ENCODE assay signal across 1 cellular context in genomic region chr16:15635926-15636325, GRCh38.
TF ChIP-seq lines count a peak whose summit lies in the region.

No MANE protein-coding gene starts in this region.

TF ChIP-seq in HepG2, 621 proteins besides CTCF, POLR2A, EP300 and RAD21:
- peak; percentile 81 for TF ChIP-seq ZBTB33 (CRISPR knock-in tag; IDR thresholded peaks at IDR 0.05)
- no peak for TF ChIP-seq HMGA1 (CRISPR knock-in tag; conservative IDR thresholded peaks at IDR 0.05)
